ENCODE assay signal across 29 cellular contexts in genomic region chr11:15145635-15146034, GRCh38. TPM values are rescaled to one million over a fixed set of nuclear protein-coding genes. Genes with fewer than 3 reads are reported as not detected.
DNase-seq lines count a peak whose midpoint lies in the region; ATAC-seq and TF ChIP-seq lines count a peak whose summit lies in the region.
"Had no signal": no experiment of that assay in that cellular context is flagged by ENCODE, and none has a peak within 500 bp of the region (broad histone marks: within the 10 kb centered on the region; RNA-seq: fewer than 3 reads in every experiment).

No MANE protein-coding gene starts in this region.

- no peak for DNase-seq in right cardiac atrium
- DNase-seq in right atrium auricular region (ENCODE audit: low spot score), result no peak
- DNase-seq in OCI-M1 (lab: John Stamatoyannopoulos, UW), result peak; percentile 5
- no peak for DNase-seq in lower lobe of right lung
- DNase-seq in ureter (ENCODE audit: low spot score), result peak; percentile 50
- no peak for DNase-seq in AML-193 (lab: John Stamatoyannopoulos, UW)
- no peak for DNase-seq in activated naive CD4-positive, alpha-beta T cell (lab: John Stamatoyannopoulos, UW)
- DNase-seq: 8988T; activated B cell treated with CpG ODN at 0.5 μM for 24 hours; activated naive CD4-positive, alpha-beta T cell treated with anti-CD3 and anti-CD28 coated beads, Interleukin-2, amount 50 U/mL, for 16 hours; activated T-cell treated with anti-CD3 and anti-CD28 coated beads, Interleukin-2, amount 50 U/mL, for 4 hours; aorta; cerebellar nuclear complex; effector memory CD8-positive, alpha-beta T cell; heart left ventricle; immature natural killer cell; naive thymus-derived CD8-positive, alpha-beta T cell; NCI-H1048; NCI-H526 treated with DMSO at 0.1 percent for 48 hours; SJCRH30; stimulated activated CD4-positive, alpha-beta T cell treated with anti-CD3 and anti-CD28 coated beads, Interleukin-2, amount 100 ng/mL, for 48 hours; T-helper 17 cell; upper lobe of left lung had no signal

- no peak for TF ChIP-seq CTCF in right atrium auricular region (IDR thresholded peaks at IDR 0.05)
- TF ChIP-seq CTCF in lower lobe of right lung (IDR thresholded peaks at IDR 0.05), result no peak

- intact Hi-C loops in right cardiac atrium (cut with DNase I), result no loop called here
- intact Hi-C loops in lower lobe of right lung (cut with DNase I), result no loop called here

- H3K4me1 ChIP-seq in right cardiac atrium (ENCODE audit: control insufficient read depth, insufficient read depth, low read length) (no peaks in the 10 kb centered on the region), right atrium auricular region (no peaks in the 10 kb centered on the region), lower lobe of right lung (no peaks in the 10 kb centered on the region)
- H3K4me1 ChIP-seq: heart left ventricle, parathyroid adenoma, SJCRH30, upper lobe of left lung had no signal

- H3K9me3 ChIP-seq in right cardiac atrium (ENCODE audit: control insufficient read depth, low read length), result no peaks in the 10 kb centered on the region
- H3K9me3 ChIP-seq in right atrium auricular region, result no peaks in the 10 kb centered on the region
- H3K9me3 ChIP-seq in lower lobe of right lung, result no peaks in the 10 kb centered on the region
- H3K9me3 ChIP-seq: BLaER1, heart left ventricle, SJCRH30, upper lobe of left lung had no signal

- no peaks in the 10 kb centered on the region for H3K36me3 ChIP-seq in right atrium auricular region
- no peaks in the 10 kb centered on the region for H3K36me3 ChIP-seq in lower lobe of right lung
- H3K36me3 ChIP-seq: BLaER1, heart left ventricle, SJCRH30, upper lobe of left lung had no signal

- H3K27me3 ChIP-seq in right cardiac atrium (ENCODE audit: control insufficient read depth, insufficient read depth) (no peaks in the 10 kb centered on the region), right atrium auricular region (no peaks in the 10 kb centered on the region), lower lobe of right lung (ENCODE audit: low read depth) (no peaks in the 10 kb centered on the region)
- H3K27me3 ChIP-seq: BLaER1, heart left ventricle, upper lobe of left lung had no signal

- WGBS in right cardiac atrium, result 47% methylated on average over 1 of the region's 1 CpG

- no peak overlapping the region for H3K27ac ChIP-seq in right cardiac atrium (ENCODE audit: low read length)
- no peak overlapping the region for H3K27ac ChIP-seq in right atrium auricular region
- H3K27ac ChIP-seq in lower lobe of right lung, result no peak overlapping the region
- H3K27ac ChIP-seq: BLaER1, heart left ventricle, HL-60, parathyroid adenoma, SJCRH30, upper lobe of left lung had no signal

- no peak overlapping the region for H3K4me3 ChIP-seq in right cardiac atrium (ENCODE audit: low read length)
- H3K4me3 ChIP-seq in right atrium auricular region, result no peak overlapping the region
- H3K4me3 ChIP-seq in lower lobe of right lung, result no peak overlapping the region
- H3K4me3 ChIP-seq: BLaER1, heart left ventricle, K562, lung, SJCRH30, upper lobe of left lung had no signal

- peak; percentile 26 to 39 for ATAC-seq in right cardiac atrium
- peak; percentile 16 to 51 for ATAC-seq in lower lobe of right lung
- no peak for ATAC-seq in GM21515 (IDR thresholded peaks at IDR 0.05; ENCODE audit: unreplicated experiment)
- ATAC-seq: activated T-cell treated with anti-CD3 and anti-CD28 coated beads, Interleukin-2, amount 50 U/mL, for 4 hours; effector memory CD8-positive, alpha-beta T cell; K562; naive thymus-derived CD8-positive, alpha-beta T cell; T-helper 17 cell had no signal

RNA-seq across cellular contexts. Expression of gene INSC, which starts 30.9 kb away (rescaled TPM):
- total RNA-seq in right cardiac atrium (1 to 10 TPM in 2 of 4 donors, under 1 TPM in 2; 0.91 to 1.0 (median 0.99) TPM), right atrium auricular region (1 to 10 TPM in 1 of 2 donors, not detected in 1; 1.0 TPM), lower lobe of right lung (1.1 TPM), ureter (1.7 TPM)
- polyA plus RNA-seq in right cardiac atrium, result 0.95 TPM
- total RNA-seq: activated B cell treated with CpG ODN at 0.5 μM for 24 hours; activated T-cell treated with anti-CD3 and anti-CD28 coated beads, Interleukin-2, amount 50 U/mL, for 4 hours; K562; SJCRH30 had no signal
- polyA plus RNA-seq: K562; naive thymus-derived CD8-positive, alpha-beta T cell had no signal

Comparison
In these comparisons a context has a peak if more than half of its experiments do, and no peak if none do; other contexts are left out.
1. DNase-seq: peak in OCI-M1 (single experiment) and ureter (single experiment); none in right cardiac atrium (0 of 3), right atrium auricular region (single experiment), lower lobe of right lung (single experiment), AML-193 (0 of 2) and activated naive CD4-positive, alpha-beta T cell (0 of 4).